ENCODE assay signal across 21 cellular contexts in genomic region chr2:173017657-173018420, GRCh38. TPM values are rescaled to one million over a fixed set of nuclear protein-coding genes. Genes with fewer than 3 reads are reported as not detected.
DNase-seq lines count a peak whose midpoint lies in the region; ATAC-seq, FAIRE-seq and TF ChIP-seq lines count a peak whose summit lies in the region.
"Had no signal": no experiment of that assay in that cellular context is flagged by ENCODE, and none has a peak within 500 bp of the region (broad histone marks: within the 10 kb centered on the region; RNA-seq: fewer than 3 reads in every experiment).

No MANE protein-coding gene starts in this region.

- TF ChIP-seq CTCF in Panc1 (IDR thresholded peaks at IDR 0.05) = no peak
- TF ChIP-seq CTCF in endothelial cell of umbilical vein (IDR thresholded peaks at IDR 0.05; ENCODE audit: extremely low read depth in 1 of 2, insufficient read depth in 1 of 2, low read depth in 1 of 2, low read length in 2 of 2) = no peak
- no peak for TF ChIP-seq CTCF in esophagus muscularis mucosa (IDR thresholded peaks at IDR 0.05)

- H3K4me1 ChIP-seq in Panc1 (ENCODE audit: control insufficient read depth, insufficient read depth, low read length) (0 out of 2 replicates have a peak, but pooled peaks cover 8% of the 10 kb centered on the region), endothelial cell of umbilical vein (ENCODE audit: control insufficient read depth, extremely low read depth, insufficient read depth, low read length) (no peaks in the 10 kb centered on the region), esophagus muscularis mucosa (no peaks in the 10 kb centered on the region)
- H3K4me1 ChIP-seq: BE2C had no signal

- no peak for TF ChIP-seq EP300 in esophagus muscularis mucosa (IDR thresholded peaks at IDR 0.05)

- no peak overlapping the region for H3K4me2 ChIP-seq in endothelial cell of umbilical vein (ENCODE audit: insufficient read depth, low read length)
- H3K4me2 ChIP-seq: GM23338 had no signal

- in situ Hi-C loops in Panc1 (cut with HindIII; ENCODE audit: low pct_unique_long_range_greater_than_20kb, low sequenced_read_pairs) = no loop called here

- H3K79me2 ChIP-seq in endothelial cell of umbilical vein (ENCODE audit: control insufficient read depth, insufficient read depth, low read length) = no peaks in the 10 kb centered on the region

- no peaks in the 10 kb centered on the region for H3K9me3 ChIP-seq in Panc1 (ENCODE audit: control insufficient read depth, insufficient read depth, low read depth, low read length)
- no peaks in the 10 kb centered on the region for H3K9me3 ChIP-seq in endothelial cell of umbilical vein (replicated peaks; ENCODE audit: control insufficient read depth, insufficient read depth, low read length)
- H3K9me3 ChIP-seq in esophagus muscularis mucosa = no peaks in the 10 kb centered on the region
- H3K9me3 ChIP-seq: BE2C had no signal

- CTCF ChIA-PET in Panc1 (lab: Charles Lee) (interaction anchor here (0.6 kb wide), 1 partner anchor 123 kb away, joined by 4 read pairs; no protein-coding TSS in a partner anchor), endothelial cell of umbilical vein (lab: Charles Lee) (interaction anchor here (0.9 to 2.6 kb wide), 4 partner anchors 10 to 204 kb away, joined by 3 to 24 read pairs (median 8); no protein-coding TSS in a partner anchor)

- H3K27ac ChIP-seq in Panc1 (ENCODE audit: low read length) (peak overlapping the region; percentile 52; the same call in 1 of the 2 replicates), endothelial cell of umbilical vein (ENCODE audit: insufficient read depth, low read depth, low read length) (no peak overlapping the region), esophagus muscularis mucosa (replicated peaks in 1 of 4) (no peak overlapping the region)

- H2AFZ ChIP-seq in endothelial cell of umbilical vein (ENCODE audit: low read depth, low read length) = no peak overlapping the region
- H2AFZ ChIP-seq: GM23338 had no signal

- H3K4me3 Mint-ChIP-seq in stimulated activated effector memory CD8-positive, alpha-beta T cell treated with anti-CD3 and anti-CD28 coated beads, Interleukin-12 subunit alpha, Interleukin-12 subunit beta, amount 100 ng/mL, for 72 hours = no peak overlapping the region
- no peak overlapping the region for H3K4me3 Mint-ChIP-seq in immature natural killer cell
- H3K4me3 Mint-ChIP-seq: CD4-positive, CD25-positive, alpha-beta regulatory T cell; CD8-positive, alpha-beta memory T cell; GM23338; HFFc6 had no signal

- H4K20me1 ChIP-seq in endothelial cell of umbilical vein (replicated peaks; ENCODE audit: control insufficient read depth, extremely low read depth, insufficient read depth, low read length) = no peaks in the 10 kb centered on the region

- BruUV-seq in Panc1 (replicated peaks; lab: Mats Ljungman, UMichigan) (no TSS peak), endothelial cell of umbilical vein (replicated peaks; lab: Mats Ljungman, UMichigan) (no TSS peak)

- H3K4me3 ChIP-seq in Panc1 (ENCODE audit: low read depth in 2 of 2, low read length in 2 of 2) (no peak overlapping the region), endothelial cell of umbilical vein (replicated peaks in 1 of 3; ENCODE audit: insufficient read depth in 1 of 3, low read depth in 1 of 3, low read length in 3 of 3) (no peak overlapping the region), esophagus muscularis mucosa (no peak overlapping the region)
- H3K4me3 ChIP-seq: GM23338 had no signal

- H3K27me3 ChIP-seq in Panc1 (ENCODE audit: control insufficient read depth, insufficient read depth, low read length) (no peaks in the 10 kb centered on the region), endothelial cell of umbilical vein (ENCODE audit: control insufficient read depth in 2 of 2, insufficient read depth in 2 of 2, low read length in 2 of 2) (no peaks in the 10 kb centered on the region), esophagus muscularis mucosa (no peaks in the 10 kb centered on the region)
- H3K27me3 ChIP-seq: BE2C had no signal

- FAIRE-seq in endothelial cell of umbilical vein (lab: Jason Lieb, UNC) = peak; percentile 31
- FAIRE-seq: A204.1, D721Med, G401.6, GM12891, H54 had no signal

- DNase-seq in D341Med (ENCODE audit: low spot score) = peak; percentile 36
- no peak for DNase-seq in Panc1 (ENCODE audit: low read depth, low spot score)
- DNase-seq in endothelial cell of umbilical vein (ENCODE audit: low read depth, low spot score) = peak; percentile 37
- DNase-seq in stimulated activated effector memory CD8-positive, alpha-beta T cell treated with anti-CD3 and anti-CD28 coated beads, Interleukin-12 subunit alpha, Interleukin-12 subunit beta, amount 100 ng/mL, for 72 hours (ENCODE audit: low spot score in 2 of 2) = no peak
- DNase-seq in immature natural killer cell = no peak
- DNase-seq in esophagus muscularis mucosa (ENCODE audit: extremely low spot score) = no peak
- DNase-seq: ACHN; BE2C; C1 segment of cervical spinal cord; CD4-positive, CD25-positive, alpha-beta regulatory T cell; CD8-positive, alpha-beta memory T cell; COR-L47; HFFc6 had no signal

- dilution Hi-C loops in endothelial cell of umbilical vein (cut with MboI; ENCODE audit: extremely low pct_ligation_motif_present, low sequenced_read_pairs) = loop anchor here (25.0 kb wide), 1 partner anchor 194 kb away; no protein-coding TSS in a partner anchor

- H3K4me1 Mint-ChIP-seq in stimulated activated effector memory CD8-positive, alpha-beta T cell treated with anti-CD3 and anti-CD28 coated beads, Interleukin-12 subunit alpha, Interleukin-12 subunit beta, amount 100 ng/mL, for 72 hours = no peaks in the 10 kb centered on the region
- H3K4me1 Mint-ChIP-seq in immature natural killer cell = no peaks in the 10 kb centered on the region
- H3K4me1 Mint-ChIP-seq: CD4-positive, CD25-positive, alpha-beta regulatory T cell; CD8-positive, alpha-beta memory T cell; GM23338 had no signal

- H3K36me3 Mint-ChIP-seq in stimulated activated effector memory CD8-positive, alpha-beta T cell treated with anti-CD3 and anti-CD28 coated beads, Interleukin-12 subunit alpha, Interleukin-12 subunit beta, amount 100 ng/mL, for 72 hours = no peaks in the 10 kb centered on the region
- no peaks in the 10 kb centered on the region for H3K36me3 Mint-ChIP-seq in immature natural killer cell
- H3K36me3 Mint-ChIP-seq: CD4-positive, CD25-positive, alpha-beta regulatory T cell; CD8-positive, alpha-beta memory T cell had no signal

- ATAC-seq in Panc1 (no peak), HG03520 (IDR thresholded peaks at IDR 0.05; ENCODE audit: unreplicated experiment) (no peak)
- peak; percentile 32 for ATAC-seq in stimulated activated effector memory CD8-positive, alpha-beta T cell treated with anti-CD3 and anti-CD28 coated beads, Interleukin-12 subunit alpha, Interleukin-12 subunit beta, amount 100 ng/mL, for 72 hours
- ATAC-seq: GM23338, HCT116 had no signal

- TF ChIP-seq POLR2A in endothelial cell of umbilical vein (IDR thresholded peaks at IDR 0.05; ENCODE audit: low read depth, low read length) = no peak
- TF ChIP-seq POLR2A in esophagus muscularis mucosa (IDR thresholded peaks at IDR 0.05; ENCODE audit: low read depth) = no peak

- no peaks in the 10 kb centered on the region for H3K9me3 Mint-ChIP-seq in stimulated activated effector memory CD8-positive, alpha-beta T cell treated with anti-CD3 and anti-CD28 coated beads, Interleukin-12 subunit alpha, Interleukin-12 subunit beta, amount 100 ng/mL, for 72 hours
- H3K9me3 Mint-ChIP-seq in immature natural killer cell = no peaks in the 10 kb centered on the region
- H3K9me3 Mint-ChIP-seq: CD8-positive, alpha-beta memory T cell; GM23338; HFFc6 had no signal

- no peak overlapping the region for H3K9ac ChIP-seq in endothelial cell of umbilical vein (replicated peaks; ENCODE audit: extremely low read depth, insufficient read depth, low read length)

- WGBS in esophagus muscularis mucosa = 57% methylated on average over 3 of the region's 5 CpGs

- H3K36me3 ChIP-seq in Panc1 (ENCODE audit: control insufficient read depth, insufficient read depth, low read length) = no peaks in the 10 kb centered on the region
- peaks cover 0 to under 1% of the 10 kb centered on the region in 2 experiments for H3K36me3 ChIP-seq in endothelial cell of umbilical vein (ENCODE audit: control insufficient read depth in 2 of 2, extremely low read depth in 1 of 2, insufficient read depth in 2 of 2, low read length in 2 of 2)
- H3K36me3 ChIP-seq in esophagus muscularis mucosa = peaks cover 0 to 12% (median 0%) of the 10 kb centered on the region in 4 donors
- H3K36me3 ChIP-seq: BE2C had no signal

- H3K27me3 Mint-ChIP-seq in immature natural killer cell (ENCODE audit: low read depth in 3 of 3) = peaks cover 0 to 5% (median 2%) of the 10 kb centered on the region in 3 donors

- H3K27ac Mint-ChIP-seq in stimulated activated effector memory CD8-positive, alpha-beta T cell treated with anti-CD3 and anti-CD28 coated beads, Interleukin-12 subunit alpha, Interleukin-12 subunit beta, amount 100 ng/mL, for 72 hours = no peak overlapping the region
- H3K27ac Mint-ChIP-seq in immature natural killer cell = no peak overlapping the region
- H3K27ac Mint-ChIP-seq: CD4-positive, CD25-positive, alpha-beta regulatory T cell; CD8-positive, alpha-beta memory T cell; GM23338; HFFc6 had no signal

- intact Hi-C loops in Panc1 (cut with micrococcal nuclease; ENCODE audit: unreplicated experiment) = no loop called here
- intact Hi-C loops in endothelial cell of umbilical vein (cut with micrococcal nuclease) = no loop called here
- intact Hi-C loops in esophagus muscularis mucosa (cut with DNase I) = no loop called here

- no peaks in the 10 kb centered on the region for H3K9me1 ChIP-seq in endothelial cell of umbilical vein (replicated peaks; ENCODE audit: control insufficient read depth, extremely low read depth, insufficient read depth, low read length)

- POLR2A ChIA-PET in Panc1 (lab: Charles Lee) = no interaction called here
- POLR2A ChIA-PET in endothelial cell of umbilical vein (lab: Charles Lee) = no interaction called here

TF ChIP-seq in endothelial cell of umbilical vein, 7 proteins besides CTCF, POLR2A, EP300 and RAD21 (continues in another document):
- TF ChIP-seq, protein P1, sequence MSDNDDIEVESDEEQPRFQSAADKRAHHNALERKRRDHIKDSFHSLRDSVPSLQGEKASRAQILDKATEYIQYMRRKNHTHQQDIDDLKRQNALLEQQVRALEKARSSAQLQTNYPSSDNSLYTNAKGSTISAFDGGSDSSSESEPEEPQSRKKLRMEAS (IDR thresholded peaks at IDR 0.05; ENCODE audit: insufficient read depth, insufficient read length) = no peak

RNA-seq across cellular contexts. Expression of gene MAP3K20, which starts 57.8 kb away (rescaled TPM):
- total RNA-seq in Panc1 (2021; ENCODE audit: unreplicated experiment) (121 TPM), endothelial cell of umbilical vein (31.5 and 32.0 TPM in 2 replicates), esophagus muscularis mucosa (100 to 1,000 TPM; 238 to 335 (median 267) TPM)
- 60.5 TPM for polyA plus RNA-seq in Panc1 (2012; ENCODE audit: insufficient read length)
- polyA plus RNA-seq in endothelial cell of umbilical vein (6.3 and 7.8 TPM in 2 replicates), immature natural killer cell (1 to 10 TPM; 1.5 to 2.6 (median 2.2) TPM)
- polyA plus RNA-seq in endothelial cell of umbilical vein (2011; cell fraction: cytosol; rRNA removed) = 11.0 and 11.9 TPM in 2 replicates
- 9.9 and 12.1 TPM in 2 replicates for polyA plus RNA-seq in endothelial cell of umbilical vein (2011; cell fraction: nucleus; rRNA removed)
- 20.9 and 27.3 TPM in 2 replicates for polyA plus RNA-seq in endothelial cell of umbilical vein (2012)
- 17.3 and 22.5 TPM in 2 replicates for polyA minus RNA-seq in endothelial cell of umbilical vein
- 25.4 TPM for polyA minus RNA-seq in endothelial cell of umbilical vein (2011; cell fraction: cytosol; rRNA and poly(A)+ RNA removed)
- polyA minus RNA-seq in endothelial cell of umbilical vein (2011; cell fraction: nucleus; rRNA and poly(A)+ RNA removed) = 19.8 and 20.5 TPM in 2 replicates

Comparison
In these comparisons a context has a peak if more than half of its experiments do, and no peak if none do; other contexts are left out.
1. DNase-seq: peak in D341Med (single experiment) and endothelial cell of umbilical vein (single experiment); none in Panc1 (single experiment), stimulated activated effector memory CD8-positive, alpha-beta T cell treated with anti-CD3 and anti-CD28 coated beads, Interleukin-12 subunit alpha, Interleukin-12 subunit beta, amount 100 ng/mL, for 72 hours (0 of 2), immature natural killer cell (0 of 3) and esophagus muscularis mucosa (single experiment).